Comparison of ENCODE assay signal across 24 cellular contexts in genomic region chr16:27853101-27853500, GRCh38.
DNase-seq lines count a peak whose midpoint lies in the region; ATAC-seq, FAIRE-seq and TF ChIP-seq lines count a peak whose summit lies in the region.
"Had no signal": no experiment of that assay in that cellular context is flagged by ENCODE, and none has a peak within 500 bp of the region (broad histone marks: within the 10 kb centered on the region; RNA-seq: fewer than 3 reads in every experiment).

No MANE protein-coding gene starts in this region.

- FAIRE-seq in H54 (lab: Jason Lieb, UNC) = no peak
- FAIRE-seq: HTR-8/SVneo had no signal

- intact Hi-C loops in left ventricle myocardium superior (cut with micrococcal nuclease) = no loop called here
- intact Hi-C loops in left cardiac atrium (cut with DNase I) = loop anchor here in 1 of 2 donors (10.0 kb wide), 1 partner anchor 218 kb away; no protein-coding TSS in a partner anchor
- intact Hi-C loops in sigmoid colon (cut with DNase I) = no loop called here
- intact Hi-C loops in transverse colon (cut with DNase I; ENCODE audit: low total_unique reads) = no loop called here

- no peak for DNase-seq in left ventricle myocardium superior
- no peak for DNase-seq in left cardiac atrium
- peak; percentile 67 for DNase-seq in RPMI8226
- DNase-seq in sigmoid colon = peak; percentile 20
- DNase-seq in transverse colon = no peak
- DNase-seq in H54 (ENCODE audit: insufficient read length, low spot score) = no peak
- DNase-seq in H4 (ENCODE audit: low spot score) = no peak
- DNase-seq: BE2C; CD4-positive, alpha-beta T cell; COR-L47; DMS79; KG1; MV-4-11; NCI-H1105 treated with DMSO at 0.1 percent for 48 hours; NCI-H2029 treated with DMSO at 0.1 percent for 48 hours; NCI-H226; NCI-H510A treated with DMSO at 0.1 percent for 48 hours; NCI-H748 treated with DMSO at 0.1 percent for 48 hours; NK-92 treated with Interleukin-12 subunit alpha and Interleukin-12 subunit beta, amount 100 ng/mL, for 24 hours; SHP77; SW 1271 had no signal

- H3K36me3 ChIP-seq in sigmoid colon = no peaks in the 10 kb centered on the region
- H3K36me3 ChIP-seq in transverse colon = no peaks in the 10 kb centered on the region
- H3K36me3 ChIP-seq: BE2C, HAP-1, Peyer's patch had no signal

- H3K27ac ChIP-seq in sigmoid colon (no peak overlapping the region), transverse colon (no peak overlapping the region)
- H3K27ac ChIP-seq: Peyer's patch had no signal

- H3K4me1 ChIP-seq in sigmoid colon (no peaks in the 10 kb centered on the region), transverse colon (no peaks in the 10 kb centered on the region)
- H3K4me1 ChIP-seq: BE2C, HAP-1, Peyer's patch had no signal

- 46 to 58% methylated on average over 9 of the region's 9 CpGs for WGBS in sigmoid colon, 2 donors
- 53 to 56% methylated on average over 4 to 9 of the region's 9 CpGs for WGBS in transverse colon (ENCODE audit: low coverage in 1 of 2), 2 donors

- TF ChIP-seq CTCF in sigmoid colon (IDR thresholded peaks at IDR 0.05) (no peak), transverse colon (IDR thresholded peaks at IDR 0.05) (no peak)

- no peaks in the 10 kb centered on the region for H3K9me3 ChIP-seq in sigmoid colon
- no peaks in the 10 kb centered on the region for H3K9me3 ChIP-seq in transverse colon
- H3K9me3 ChIP-seq: BE2C, HAP-1, Peyer's patch had no signal

- H3K27me3 ChIP-seq in sigmoid colon (peaks cover 0 to 20% (median 0%) of the 10 kb centered on the region in 3 donors), transverse colon (peaks cover 9% of the 10 kb centered on the region)
- H3K27me3 ChIP-seq: Peyer's patch had no signal

- TF ChIP-seq EP300 in sigmoid colon (IDR thresholded peaks at IDR 0.05) (no peak), transverse colon (IDR thresholded peaks at IDR 0.05; ENCODE audit: low read depth) (no peak)

- TF ChIP-seq POLR2A in sigmoid colon (IDR thresholded peaks at IDR 0.05) (no peak), transverse colon (IDR thresholded peaks at IDR 0.05) (no peak), H54 (IDR thresholded peaks at IDR 0.05; ENCODE audit: low read depth, low read length) (no peak)

- no peak overlapping the region for H3K4me3 ChIP-seq in sigmoid colon
- H3K4me3 ChIP-seq in transverse colon = no peak overlapping the region
- H3K4me3 ChIP-seq: HAP-1, Peyer's patch had no signal

- in situ Hi-C loops in transverse colon (cut with MboI; ENCODE audit: low pct_ligation_motif_present in 1 of 4, low pct_unique_long_range_greater_than_20kb in 1 of 4, low sequenced_read_pairs in 3 of 4) = no loop called here

- ATAC-seq in left ventricle myocardium superior (peak; percentile 67), left cardiac atrium (no peak)

Comparison
In these comparisons a context has a peak if more than half of its experiments do, and no peak if none do; other contexts are left out.
1. DNase-seq: peak in RPMI8226 (single experiment) and sigmoid colon (single experiment); none in left ventricle myocardium superior (single experiment), left cardiac atrium (single experiment), transverse colon (single experiment), H54 (single experiment) and H4 (single experiment).